ENCODE assay signal across 6 cellular contexts in genomic region chr19:45090598-45090997, GRCh38. TPM values are rescaled to one million over a fixed set of nuclear protein-coding genes. Genes with fewer than 3 reads are reported as not detected.
A peak's percentile ranks its signal among the peaks of the same experiment; 100 is the strongest.
DNase-seq lines count a peak whose midpoint lies in the region; ATAC-seq, FAIRE-seq and TF ChIP-seq lines count a peak whose summit lies in the region.

No MANE protein-coding gene starts in this region.

- FAIRE-seq in K562 (lab: Jason Lieb, UNC) = no peak

- TF ChIP-seq EP300 in K562 (IDR thresholded peaks at IDR 0.05; ENCODE audit: low read length) = no peak

- POLR2A ChIA-PET in K562 (lab: Yijun Ruan, JAX) = no interaction called here

- H3K27me3 ChIP-seq in BE2C = no peaks in the 10 kb centered on the region
- no peaks in the 10 kb centered on the region for H3K27me3 ChIP-seq in K562 (ENCODE audit: control insufficient read depth in 2 of 2, insufficient read depth in 2 of 2, low read length in 2 of 2)
- H3K27me3 ChIP-seq in muscle layer of duodenum (ENCODE audit: low read depth, low read length) = no peaks in the 10 kb centered on the region

- ATAC-seq in K562 (no peak), HG02973 (IDR thresholded peaks at IDR 0.05; ENCODE audit: unreplicated experiment) (no peak)

- no peak overlapping the region for H2AFZ ChIP-seq in K562 (ENCODE audit: low read depth, low read length)

- no peak for TF ChIP-seq RAD21 in K562 (CRISPR knock-in tag; conservative IDR thresholded peaks at IDR 0.05 in 1 of 2, IDR thresholded peaks at IDR 0.05 in 1 of 2)

- H3K79me2 ChIP-seq in K562 (ENCODE audit: control insufficient read depth, insufficient read depth, low read length) = peaks cover 41% of the 10 kb centered on the region

- no peak for TF ChIP-seq POLR2A in K562 (conservative IDR thresholded peaks at IDR 0.05)

- 84% methylated on average over 5 of the region's 5 CpGs for WGBS in K562 (ENCODE audit: insufficient coverage, low coverage, missing lambda C conversion rate)

- no TSS peak for BruUV-seq in K562 (replicated peaks; lab: Mats Ljungman, UMichigan)

- H3K9me3 ChIP-seq in BE2C (no peaks in the 10 kb centered on the region), K562 (replicated peaks; ENCODE audit: control insufficient read depth, insufficient read depth, low read depth, low read length) (no peaks in the 10 kb centered on the region), muscle layer of duodenum (ENCODE audit: control insufficient read depth in 1 of 2, low read length in 2 of 2) (no peaks in the 10 kb centered on the region)

- H3K9me1 ChIP-seq in K562 (ENCODE audit: control insufficient read depth, insufficient read depth, low read length) = no peaks in the 10 kb centered on the region

- H3K36me3 ChIP-seq in BE2C (peaks cover 17% of the 10 kb centered on the region), K562 (ENCODE audit: control insufficient read depth, insufficient read depth, low read length) (peaks cover 64% of the 10 kb centered on the region; the same call in 2 of the 3 replicates), muscle layer of duodenum (ENCODE audit: control insufficient read depth in 1 of 2, insufficient read depth in 2 of 2, low read length in 2 of 2) (peaks cover 0 to 11% of the 10 kb centered on the region in 2 donors)

- in situ Hi-C loops in K562 (cut with MboI) = no loop called here

- TF ChIP-seq CTCF in BE2C (IDR thresholded peaks at IDR 0.05; ENCODE audit: low read depth, low read length) (no peak), K562 (IDR thresholded peaks at IDR 0.05 in 2 of 3, conservative IDR thresholded peaks at IDR 0.05 in 1 of 3; ENCODE audit: insufficient read depth in 2 of 3, low read depth in 1 of 3, low read length in 3 of 3) (no peak)

- H3K27ac ChIP-seq in K562 (ENCODE audit: extremely low read depth, low read depth, low read length) (no peak overlapping the region), muscle layer of duodenum (ENCODE audit: low read length) (no peak overlapping the region)

- intact Hi-C loops in K562 (cut with micrococcal nuclease) = no loop called here

- peak overlapping the region; percentile 64; the same call in 1 of the 2 replicates for H3K4me2 ChIP-seq in K562 (ENCODE audit: insufficient read depth, low read length)

- DNase-seq in BE2C (no peak), K562 (ENCODE audit: extremely low read depth in 1 of 4, low spot score in 3 of 4) (no peak), NCI-H510A treated with DMSO at 0.1 percent for 48 hours (lab: John Stamatoyannopoulos, UW) (no peak)
- no peak for DNase-seq in activated CD4-positive, CD25-positive, alpha-beta regulatory T cell (lab: John Stamatoyannopoulos, UW)

- H3K9ac ChIP-seq in K562 (ENCODE audit: insufficient read depth in 1 of 2, low read depth in 2 of 2, low read length in 2 of 2) = peak overlapping the region in 1 of 2 experiments; percentile 78; a peak in 1 of 4 replicates

- H3K4me3 ChIP-seq in BE2C (ENCODE audit: low read depth, low read length) = peak overlapping the region; percentile 95
- no peak overlapping the region for H3K4me3 ChIP-seq in K562
- H3K4me3 ChIP-seq in muscle layer of duodenum (ENCODE audit: low read depth in 1 of 2, low read length in 2 of 2) = peak overlapping the region; percentile 85 to 99

- CTCF ChIA-PET in K562 (lab: Yijun Ruan, JAX; ENCODE audit: low intra/inter-chr PET ratio) = no interaction called here

- H3K4me1 ChIP-seq in BE2C = no peaks in the 10 kb centered on the region
- H3K4me1 ChIP-seq in K562 (replicated peaks in 1 of 2; ENCODE audit: control insufficient read depth in 2 of 2, insufficient read depth in 2 of 2, low read length in 2 of 2) = peaks cover 12 to 43% of the 10 kb centered on the region in 2 experiments
- peaks cover 6 to 32% of the 10 kb centered on the region in 2 donors for H3K4me1 ChIP-seq in muscle layer of duodenum (ENCODE audit: control insufficient read depth in 1 of 2, insufficient read depth in 2 of 2, low read length in 2 of 2)

- peaks cover 9% of the 10 kb centered on the region for H4K20me1 ChIP-seq in K562 (replicated peaks; ENCODE audit: control insufficient read depth, insufficient read depth, low read length)

RNA-seq across cellular contexts. Expression of gene PPP1R37, which starts 2.4 kb away (rescaled TPM):
- polyA plus RNA-seq in BE2C (2012; ENCODE audit: insufficient read depth, insufficient read length, low read depth) = 59.0 TPM
- 32.7 and 64.0 TPM in 2 replicates for total RNA-seq in K562 (2011; cell fraction: chromatin; rRNA removed; ENCODE audit: low replicate concordance)
- 49.9 and 53.4 TPM in 2 replicates for total RNA-seq in K562 (2011; cell fraction: nucleolus; rRNA removed)
- total RNA-seq in K562 (2011; cell fraction: nucleoplasm; rRNA removed) = 37.0 and 42.9 TPM in 2 replicates
- 20.3 and 38.6 TPM in 2 replicates for total RNA-seq in K562 (2014; rRNA removed)
- 3.1 and 3.5 TPM in 2 replicates for total RNA-seq in K562 (2014; rRNA removed; fragmentation: Illumina TruSeq; extraction: Trizol)
- 7.9 and 8.4 TPM in 2 replicates for total RNA-seq in K562 (2015; rRNA removed; fragmentation: Illumina TruSeq; extraction: Trizol)
- total RNA-seq in K562 (2021) = 16.4 and 17.6 TPM in 2 replicates
- 7.3 and 8.0 TPM in 2 replicates for polyA plus RNA-seq in K562 (2011; rRNA removed)
- 7.1 and 13.5 TPM in 2 replicates for polyA plus RNA-seq in K562 (2011; cell fraction: cytosol; rRNA removed)
- polyA plus RNA-seq in K562 (2011; cell fraction: nucleus; rRNA removed) = 51.3 and 83.8 TPM in 2 replicates
- polyA plus RNA-seq in K562 (2012) = 18.5 and 23.4 TPM in 2 replicates
- polyA plus RNA-seq in K562 (2014; fragmentation: Illumina TruSeq; extraction: Trizol) = 2.7 and 5.0 TPM in 2 replicates
- polyA plus RNA-seq in K562 (2014; fragmentation: Nextera tagmentation; extraction: Ambion mirVana) = under 1 TPM; 0.04 to 0.10 TPM
- polyA plus RNA-seq in K562 (2014; rRNA removed) = 19.9 and 22.0 TPM in 2 replicates
- polyA minus RNA-seq in K562 (2011; rRNA and poly(A)+ RNA removed) = 4.4 and 5.2 TPM in 2 replicates
- 4.8 and 13.3 TPM in 2 replicates for polyA minus RNA-seq in K562 (2011; cell fraction: cytosol; rRNA and poly(A)+ RNA removed)
- polyA minus RNA-seq in K562 (2011; cell fraction: nucleus; rRNA and poly(A)+ RNA removed) = 14.3 and 14.8 TPM in 2 replicates

RNA-seq across cellular contexts. Expression of gene GEMIN7, which starts 11.5 kb away (rescaled TPM):
- polyA plus RNA-seq in BE2C (2012; ENCODE audit: insufficient read depth, insufficient read length, low read depth) = 67.8 TPM
- total RNA-seq in K562 (2011; cell fraction: chromatin; rRNA removed; ENCODE audit: low replicate concordance) = 22.7 and 62.8 TPM in 2 replicates
- 37.2 and 43.2 TPM in 2 replicates for total RNA-seq in K562 (2011; cell fraction: nucleolus; rRNA removed)
- 26.5 and 32.7 TPM in 2 replicates for total RNA-seq in K562 (2011; cell fraction: nucleoplasm; rRNA removed)
- 54.9 and 62.7 TPM in 2 replicates for total RNA-seq in K562 (2014; rRNA removed)
- 31.3 and 33.0 TPM in 2 replicates for total RNA-seq in K562 (2014; rRNA removed; fragmentation: Illumina TruSeq; extraction: Trizol)
- 39.5 and 42.3 TPM in 2 replicates for total RNA-seq in K562 (2015; rRNA removed; fragmentation: Illumina TruSeq; extraction: Trizol)
- 60.7 and 62.6 TPM in 2 replicates for total RNA-seq in K562 (2021)
- 23.1 and 32.5 TPM in 2 replicates for polyA plus RNA-seq in K562 (2011; rRNA removed)
- polyA plus RNA-seq in K562 (2011; cell fraction: cytosol; rRNA removed) = 41.8 and 86.0 TPM in 2 replicates
- 34.9 and 43.7 TPM in 2 replicates for polyA plus RNA-seq in K562 (2011; cell fraction: nucleus; rRNA removed)
- polyA plus RNA-seq in K562 (2012) = 41.3 and 54.9 TPM in 2 replicates
- polyA plus RNA-seq in K562 (2014; fragmentation: Illumina TruSeq; extraction: Trizol) = 32.6 and 50.6 TPM in 2 replicates
- 100 to 1,000 TPM in 1 of 2 experiments, 10 to 100 TPM in 1; 84.9 to 124 TPM for polyA plus RNA-seq in K562 (2014; fragmentation: Nextera tagmentation; extraction: Ambion mirVana)
- 49.6 and 57.5 TPM in 2 replicates for polyA plus RNA-seq in K562 (2014; rRNA removed)
- 5.7 and 7.6 TPM in 2 replicates for polyA minus RNA-seq in K562 (2011; rRNA and poly(A)+ RNA removed)
- polyA minus RNA-seq in K562 (2011; cell fraction: cytosol; rRNA and poly(A)+ RNA removed) = 17.8 and 23.9 TPM in 2 replicates
- 7.9 and 11.3 TPM in 2 replicates for polyA minus RNA-seq in K562 (2011; cell fraction: nucleus; rRNA and poly(A)+ RNA removed)

RNA-seq across cellular contexts. Expression of gene ZNF296, which starts 14.3 kb away (rescaled TPM):
- polyA plus RNA-seq in BE2C (2012; ENCODE audit: insufficient read depth, insufficient read length, low read depth) = 4.9 TPM
- 0.25 and 1.9 TPM in 2 replicates for total RNA-seq in K562 (2011; cell fraction: chromatin; rRNA removed; ENCODE audit: low replicate concordance)
- 2.4 and 3.5 TPM in 2 replicates for total RNA-seq in K562 (2011; cell fraction: nucleolus; rRNA removed)
- total RNA-seq in K562 (2011; cell fraction: nucleoplasm; rRNA removed) = 0.92 and 1.3 TPM in 2 replicates
- 1.5 and 2.7 TPM in 2 replicates for total RNA-seq in K562 (2014; rRNA removed)
- 0.07 TPM in 1 of 2 replicates, not detected in the other for total RNA-seq in K562 (2014; rRNA removed; fragmentation: Illumina TruSeq; extraction: Trizol)
- total RNA-seq in K562 (2015; rRNA removed; fragmentation: Illumina TruSeq; extraction: Trizol) = 0.54 and 0.72 TPM in 2 replicates
- 8.8 and 10.3 TPM in 2 replicates for total RNA-seq in K562 (2021)
- 0.13 and 0.28 TPM in 2 replicates for polyA plus RNA-seq in K562 (2011; rRNA removed)
- 0.24 and 1.1 TPM in 2 replicates for polyA plus RNA-seq in K562 (2011; cell fraction: cytosol; rRNA removed)
- 0.52 and 1.4 TPM in 2 replicates for polyA plus RNA-seq in K562 (2011; cell fraction: nucleus; rRNA removed)
- 3.2 and 3.6 TPM in 2 replicates for polyA plus RNA-seq in K562 (2012)
- polyA plus RNA-seq in K562 (2014; fragmentation: Illumina TruSeq; extraction: Trizol) = 0.39 and 2.0 TPM in 2 replicates
- polyA plus RNA-seq in K562 (2014; fragmentation: Nextera tagmentation; extraction: Ambion mirVana) = under 1 TPM in 1 of 2 experiments, not detected in 1; 0.03 TPM
- polyA plus RNA-seq in K562 (2014; rRNA removed) = 2.0 and 2.4 TPM in 2 replicates
- polyA minus RNA-seq in K562 (2011; rRNA and poly(A)+ RNA removed) = 0.11 and 0.21 TPM in 2 replicates
- polyA minus RNA-seq in K562 (2011; cell fraction: cytosol; rRNA and poly(A)+ RNA removed) = 2.0 and 3.5 TPM in 2 replicates
- 0.94 and 1.00 TPM in 2 replicates for polyA minus RNA-seq in K562 (2011; cell fraction: nucleus; rRNA and poly(A)+ RNA removed)

RNA-seq across cellular contexts. Expression of gene CLASRP, which starts 51.8 kb away (rescaled TPM):
- polyA plus RNA-seq in BE2C (2012; ENCODE audit: insufficient read depth, insufficient read length, low read depth) = 134 TPM
- total RNA-seq in K562 (2011; cell fraction: chromatin; rRNA removed; ENCODE audit: low replicate concordance) = 297 and 460 TPM in 2 replicates
- 224 and 226 TPM in 2 replicates for total RNA-seq in K562 (2011; cell fraction: nucleolus; rRNA removed)
- 233 and 263 TPM in 2 replicates for total RNA-seq in K562 (2011; cell fraction: nucleoplasm; rRNA removed)
- total RNA-seq in K562 (2014; rRNA removed) (56.7 and 74.5 TPM in 2 replicates), K562 (2014; rRNA removed; fragmentation: Illumina TruSeq; extraction: Trizol) (31.1 and 34.6 TPM in 2 replicates), K562 (2015; rRNA removed; fragmentation: Illumina TruSeq; extraction: Trizol) (46.4 and 46.7 TPM in 2 replicates), K562 (2021) (81.6 and 86.3 TPM in 2 replicates)
- polyA plus RNA-seq in K562 (2011; rRNA removed) (34.4 and 55.3 TPM in 2 replicates), K562 (2014; fragmentation: Illumina TruSeq; extraction: Trizol) (44.0 and 45.2 TPM in 2 replicates), K562 (2014; fragmentation: Nextera tagmentation; extraction: Ambion mirVana) (1 to 10 TPM in 1 of 2 experiments, under 1 TPM in 1; 0.94 to 1.2 TPM), K562 (2014; rRNA removed) (72.2 and 80.0 TPM in 2 replicates)
- 18.3 and 19.8 TPM in 2 replicates for polyA plus RNA-seq in K562 (2011; cell fraction: cytosol; rRNA removed)
- polyA plus RNA-seq in K562 (2011; cell fraction: nucleus; rRNA removed) = 277 and 310 TPM in 2 replicates
- polyA plus RNA-seq in K562 (2012) = 71.3 and 94.7 TPM in 2 replicates
- polyA minus RNA-seq in K562 (2011; rRNA and poly(A)+ RNA removed) = 25.8 and 29.7 TPM in 2 replicates
- polyA minus RNA-seq in K562 (2011; cell fraction: cytosol; rRNA and poly(A)+ RNA removed) = 18.8 and 19.3 TPM in 2 replicates
- polyA minus RNA-seq in K562 (2011; cell fraction: nucleus; rRNA and poly(A)+ RNA removed) = 39.9 and 51.1 TPM in 2 replicates
